Comparison of ENCODE assay signal across 20 cellular contexts in the genomic region with DNA sequence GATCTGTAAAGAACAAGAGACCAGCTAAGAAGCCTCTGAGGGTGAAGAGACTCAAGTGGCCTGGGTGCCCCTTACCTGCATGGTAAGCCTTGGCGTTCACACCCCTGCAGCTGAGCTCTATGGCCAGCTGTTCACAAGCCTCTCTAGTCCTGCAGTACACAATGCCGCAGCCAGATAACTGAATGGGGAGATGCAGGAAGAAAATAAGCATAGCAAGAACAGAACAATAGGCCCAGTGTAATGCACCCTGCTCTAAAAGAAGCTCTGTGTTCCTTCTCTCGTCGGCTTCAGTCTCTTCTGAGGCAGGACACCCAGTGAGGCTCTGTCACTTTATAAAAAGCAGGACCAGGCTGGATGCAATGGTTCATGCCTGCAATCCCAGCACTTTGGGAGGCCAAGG. TPM values are rescaled to one million over a fixed set of nuclear protein-coding genes. Genes with fewer than 3 reads are reported as not detected.
DNase-seq lines count a peak whose midpoint lies in the region; FAIRE-seq and TF ChIP-seq lines count a peak whose summit lies in the region.
"Had no signal": no experiment of that assay in that cellular context is flagged by ENCODE, and none has a peak within 500 bp of the region (broad histone marks: within the 10 kb centered on the region; RNA-seq: fewer than 3 reads in every experiment).

No MANE protein-coding gene starts in this region.

- CTCF ChIA-PET in OCI-LY7 (lab: Charles Lee; ENCODE audit: unreplicated experiment), result interaction anchor here (0.6 to 1.2 kb wide), 3 partner anchors 11 to 92 kb away, joined by 3 to 4 read pairs (median 3); no protein-coding TSS in a partner anchor

- H3K27ac ChIP-seq in OCI-LY7 (ENCODE audit: low read depth, low read length, poor library complexity, severe bottlenecking) (peak overlapping the region; percentile 14), testis (no peak overlapping the region), small intestine (ENCODE audit: low read depth in 1 of 2, low read length in 1 of 2) (no peak overlapping the region)
- H3K27ac ChIP-seq: Peyer's patch had no signal

- no peaks in the 10 kb centered on the region for H3K27me3 ChIP-seq in testis
- H3K27me3 ChIP-seq in small intestine (ENCODE audit: control insufficient read depth in 2 of 2, insufficient read depth in 2 of 2, low read length in 2 of 2), result no peaks in the 10 kb centered on the region
- H3K27me3 ChIP-seq: Peyer's patch had no signal

- WGBS in testis, 2 donors, result 75 to 81% methylated on average over 4 of the region's 4 CpGs
- 94 to 98% (median 98%) methylated on average over 4 of the region's 4 CpGs for WGBS in small intestine, 3 donors

- no peak for DNase-seq in OCI-LY7 (ENCODE audit: low spot score)
- peak; percentile 22 for DNase-seq in ecto neural progenitor cell (ENCODE audit: low spot score)
- peak; percentile 53 for DNase-seq in middle frontal gyrus (ENCODE audit: extremely low spot score, low spot score)
- DNase-seq in testis, result peak; percentile 35
- DNase-seq in NCI-H2107 (lab: John Stamatoyannopoulos, UW), result no peak
- no peak for DNase-seq in cerebellar cortex (ENCODE audit: low spot score)
- no peak for DNase-seq in small intestine
- DNase-seq: AML-193; CD4-positive, alpha-beta memory T cell; DND-41; GDM1; GOT3; Karpas-422; NCI-H187 treated with DMSO at 0.1 percent for 48 hours; NCI-H2171; NCI-H446 treated with DMSO at 0.1 percent for 48 hours; NCI-H748 treated with DMSO at 0.1 percent for 48 hours; Peyer's patch; Right ventricle myocardium superior had no signal

- POLR2A ChIA-PET in OCI-LY7 (lab: Charles Lee), result interaction anchor here (0.7 to 1.7 kb wide), 2 partner anchors 27 to 1890 kb away, joined by 3 to 6 read pairs; no protein-coding TSS in a partner anchor

- H4K20me1 ChIP-seq in OCI-LY7 (ENCODE audit: insufficient read depth, low read length), result no peaks in the 10 kb centered on the region

- no peak for TF ChIP-seq POLR2A in testis (IDR thresholded peaks at IDR 0.05)

- no peak overlapping the region for H2AFZ ChIP-seq in OCI-LY7 (ENCODE audit: low read length)

- no peak for TF ChIP-seq CTCF in OCI-LY7 (conservative IDR thresholded peaks at IDR 0.05; ENCODE audit: low read length)
- TF ChIP-seq CTCF in testis (IDR thresholded peaks at IDR 0.05), result no peak

- intact Hi-C loops in OCI-LY7 (cut with micrococcal nuclease; ENCODE audit: unreplicated experiment) (loop anchor here (10.0 kb wide), 2 partner anchors 603 to 1073 kb away; a partner anchor contains a TSS), testis (cut with DNase I; ENCODE audit: low total_unique reads) (no loop called here)

- no peak for FAIRE-seq in small intestine (lab: Jason Lieb, UNC)
- FAIRE-seq: D721Med had no signal

- peaks cover 21% of the 10 kb centered on the region for H3K79me2 ChIP-seq in OCI-LY7 (ENCODE audit: insufficient read depth, low read depth, low read length)

- H3K4me3 ChIP-seq in OCI-LY7 (ENCODE audit: low read depth, low read length, poor library complexity, severe bottlenecking) (no peak overlapping the region), testis (no peak overlapping the region), small intestine (ENCODE audit: low read depth in 1 of 2, low read length in 2 of 2) (no peak overlapping the region)
- H3K4me3 ChIP-seq: Peyer's patch had no signal

- H3K9me2 ChIP-seq in OCI-LY7 (ENCODE audit: insufficient read depth, low read length), result no peaks in the 10 kb centered on the region

- H3K36me3 ChIP-seq in OCI-LY7 (ENCODE audit: insufficient read depth, low read length), result peaks cover 74% of the 10 kb centered on the region
- H3K36me3 ChIP-seq in testis (ENCODE audit: low read depth, missing control alignments), result no peaks in the 10 kb centered on the region
- peaks cover 0 to 2% of the 10 kb centered on the region in 2 donors for H3K36me3 ChIP-seq in small intestine (ENCODE audit: control insufficient read depth in 2 of 2, insufficient read depth in 2 of 2, low read length in 2 of 2)

- H3K4me1 ChIP-seq in OCI-LY7 (ENCODE audit: insufficient read depth, low read length, poor library complexity, severe bottlenecking) (peaks cover 66% of the 10 kb centered on the region), testis (peaks cover 7% of the 10 kb centered on the region), small intestine (ENCODE audit: control insufficient read depth in 2 of 2, insufficient read depth in 1 of 2, low read depth in 1 of 2, low read length in 1 of 2) (peaks cover 0 to 5% of the 10 kb centered on the region in 2 donors)

- BruUV-seq in OCI-LY7 (replicated peaks; lab: Mats Ljungman, UMichigan), result no TSS peak

- H3K4me2 ChIP-seq in OCI-LY7 (ENCODE audit: low read length), result peak overlapping the region; percentile 3; the same call in 1 of the 2 replicates

- H3K9me3 ChIP-seq in OCI-LY7 (ENCODE audit: low read length) (peaks cover 15% of the 10 kb centered on the region; the same call in 1 of the 2 replicates), testis (no peaks in the 10 kb centered on the region), small intestine (ENCODE audit: control insufficient read depth, low read depth) (no peaks in the 10 kb centered on the region)
- H3K9me3 ChIP-seq: Peyer's patch had no signal

RNA-seq across cellular contexts. Expression of a gene that starts 5.4 kb away (rescaled TPM):
- 90.0 and 91.9 TPM in 2 replicates for total RNA-seq in OCI-LY7 (2014; rRNA removed; shearing (Covaris generic))
- total RNA-seq in OCI-LY7 (2022) (133 and 139 TPM in 2 replicates), testis (10 to 100 TPM; 81.4 to 99.6 TPM)
- polyA plus RNA-seq in testis (ENCODE audit: insufficient read depth, low read depth, low replicate concordance) (60.0 TPM), small intestine (10 to 100 TPM; 14.6 to 20.2 (median 15.7) TPM)

RNA-seq across cellular contexts. Expression of a gene that starts 5.6 kb away (rescaled TPM):
- 122 and 127 TPM in 2 replicates for total RNA-seq in OCI-LY7 (2014; rRNA removed; shearing (Covaris generic))
- total RNA-seq in OCI-LY7 (2022), result 180 and 187 TPM in 2 replicates
- total RNA-seq in testis, result 10 to 100 TPM; 86.9 to 95.9 TPM
- 78.4 TPM for polyA plus RNA-seq in testis (ENCODE audit: insufficient read depth, low read depth, low replicate concordance)
- 10 to 100 TPM; 52.6 to 92.7 (median 83.2) TPM for polyA plus RNA-seq in small intestine

RNA-seq across cellular contexts. Expression of a gene that starts 28.3 kb away (rescaled TPM):
- total RNA-seq in OCI-LY7 (2014; rRNA removed; shearing (Covaris generic)), result 0.06 TPM in 1 of 2 replicates, not detected in the other
- total RNA-seq in OCI-LY7 (2022) (not detected in 2 replicates), testis (1 to 10 TPM; 2.0 TPM)
- polyA plus RNA-seq in testis (ENCODE audit: insufficient read depth, low read depth, low replicate concordance) (1.9 TPM), small intestine (100 to 1,000 TPM in 1 of 3 donors, 10 to 100 TPM in 2; 11.1 to 114 (median 94.6) TPM)
- total RNA-seq: CD4-positive, alpha-beta memory T cell had no signal
- polyA plus RNA-seq: CD4-positive, alpha-beta memory T cell had no signal

RNA-seq across cellular contexts. Expression of a gene that starts 59.7 kb away (rescaled TPM):
- total RNA-seq in OCI-LY7 (2014; rRNA removed; shearing (Covaris generic)), result 0.66 and 2.0 TPM in 2 replicates
- total RNA-seq in OCI-LY7 (2022) (1.9 and 3.9 TPM in 2 replicates), testis (10 to 100 TPM in 1 of 2 donors, 1 to 10 TPM in 1; 7.6 to 11.6 TPM)
- polyA plus RNA-seq in testis (ENCODE audit: insufficient read depth, low read depth, low replicate concordance) (16.4 TPM), small intestine (100 to 1,000 TPM; 100 to 288 (median 210) TPM)

Comparison
In these comparisons a context has a peak if more than half of its experiments do, and no peak if none do; other contexts are left out.
1. DNase-seq: peak in ecto neural progenitor cell (single experiment), middle frontal gyrus (single experiment) and testis (single experiment); none in OCI-LY7 (single experiment), NCI-H2107 (single experiment), cerebellar cortex (single experiment) and small intestine (single experiment).